Comparison of ENCODE assay signal across 1 cellular context in the genomic region with DNA sequence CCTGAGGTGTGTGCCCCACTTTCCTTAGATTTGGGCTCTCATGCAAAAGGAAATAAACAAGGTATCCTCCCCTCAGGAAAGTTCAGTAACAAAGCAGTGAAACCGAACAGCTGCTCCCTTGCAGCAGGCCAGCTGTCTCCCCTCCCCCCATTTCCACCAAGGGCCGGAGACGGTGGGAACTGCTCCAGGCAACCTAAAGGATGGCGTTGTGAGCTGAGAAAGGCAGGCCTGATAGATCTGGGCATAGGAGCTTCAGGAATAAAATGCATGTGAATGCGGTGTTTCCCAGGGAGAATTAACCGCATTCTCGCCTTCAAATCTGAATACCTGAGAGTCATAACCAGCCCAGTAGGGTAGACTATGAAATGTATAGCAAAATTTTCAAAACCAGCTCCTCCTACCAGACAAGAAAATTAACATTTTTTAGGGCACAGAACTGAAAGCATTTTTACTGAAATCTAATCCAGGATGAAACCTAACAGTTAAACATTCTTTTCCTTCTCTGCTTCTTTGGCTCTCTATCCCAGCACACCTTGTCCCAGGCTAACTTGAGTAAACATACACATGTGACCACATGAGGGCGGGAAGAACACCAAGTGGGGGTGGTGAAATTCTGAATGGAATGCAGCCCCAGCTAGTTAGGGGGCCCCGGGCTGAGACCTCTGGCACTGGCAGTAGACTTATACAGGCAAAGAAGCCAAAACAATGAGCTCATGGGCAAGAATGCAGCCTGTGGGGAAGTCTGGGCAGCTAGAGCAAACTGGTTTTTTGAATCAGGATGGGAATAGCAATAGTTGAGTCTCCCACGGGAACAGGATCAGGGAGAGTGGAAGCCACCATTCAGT.
TF ChIP-seq lines count a peak whose summit lies in the region.

No MANE protein-coding gene starts in this region.

TF ChIP-seq in K562, 482 proteins besides CTCF, POLR2A, EP300 and RAD21 (continued from another document and continues in another):
- TF ChIP-seq, protein P1, sequence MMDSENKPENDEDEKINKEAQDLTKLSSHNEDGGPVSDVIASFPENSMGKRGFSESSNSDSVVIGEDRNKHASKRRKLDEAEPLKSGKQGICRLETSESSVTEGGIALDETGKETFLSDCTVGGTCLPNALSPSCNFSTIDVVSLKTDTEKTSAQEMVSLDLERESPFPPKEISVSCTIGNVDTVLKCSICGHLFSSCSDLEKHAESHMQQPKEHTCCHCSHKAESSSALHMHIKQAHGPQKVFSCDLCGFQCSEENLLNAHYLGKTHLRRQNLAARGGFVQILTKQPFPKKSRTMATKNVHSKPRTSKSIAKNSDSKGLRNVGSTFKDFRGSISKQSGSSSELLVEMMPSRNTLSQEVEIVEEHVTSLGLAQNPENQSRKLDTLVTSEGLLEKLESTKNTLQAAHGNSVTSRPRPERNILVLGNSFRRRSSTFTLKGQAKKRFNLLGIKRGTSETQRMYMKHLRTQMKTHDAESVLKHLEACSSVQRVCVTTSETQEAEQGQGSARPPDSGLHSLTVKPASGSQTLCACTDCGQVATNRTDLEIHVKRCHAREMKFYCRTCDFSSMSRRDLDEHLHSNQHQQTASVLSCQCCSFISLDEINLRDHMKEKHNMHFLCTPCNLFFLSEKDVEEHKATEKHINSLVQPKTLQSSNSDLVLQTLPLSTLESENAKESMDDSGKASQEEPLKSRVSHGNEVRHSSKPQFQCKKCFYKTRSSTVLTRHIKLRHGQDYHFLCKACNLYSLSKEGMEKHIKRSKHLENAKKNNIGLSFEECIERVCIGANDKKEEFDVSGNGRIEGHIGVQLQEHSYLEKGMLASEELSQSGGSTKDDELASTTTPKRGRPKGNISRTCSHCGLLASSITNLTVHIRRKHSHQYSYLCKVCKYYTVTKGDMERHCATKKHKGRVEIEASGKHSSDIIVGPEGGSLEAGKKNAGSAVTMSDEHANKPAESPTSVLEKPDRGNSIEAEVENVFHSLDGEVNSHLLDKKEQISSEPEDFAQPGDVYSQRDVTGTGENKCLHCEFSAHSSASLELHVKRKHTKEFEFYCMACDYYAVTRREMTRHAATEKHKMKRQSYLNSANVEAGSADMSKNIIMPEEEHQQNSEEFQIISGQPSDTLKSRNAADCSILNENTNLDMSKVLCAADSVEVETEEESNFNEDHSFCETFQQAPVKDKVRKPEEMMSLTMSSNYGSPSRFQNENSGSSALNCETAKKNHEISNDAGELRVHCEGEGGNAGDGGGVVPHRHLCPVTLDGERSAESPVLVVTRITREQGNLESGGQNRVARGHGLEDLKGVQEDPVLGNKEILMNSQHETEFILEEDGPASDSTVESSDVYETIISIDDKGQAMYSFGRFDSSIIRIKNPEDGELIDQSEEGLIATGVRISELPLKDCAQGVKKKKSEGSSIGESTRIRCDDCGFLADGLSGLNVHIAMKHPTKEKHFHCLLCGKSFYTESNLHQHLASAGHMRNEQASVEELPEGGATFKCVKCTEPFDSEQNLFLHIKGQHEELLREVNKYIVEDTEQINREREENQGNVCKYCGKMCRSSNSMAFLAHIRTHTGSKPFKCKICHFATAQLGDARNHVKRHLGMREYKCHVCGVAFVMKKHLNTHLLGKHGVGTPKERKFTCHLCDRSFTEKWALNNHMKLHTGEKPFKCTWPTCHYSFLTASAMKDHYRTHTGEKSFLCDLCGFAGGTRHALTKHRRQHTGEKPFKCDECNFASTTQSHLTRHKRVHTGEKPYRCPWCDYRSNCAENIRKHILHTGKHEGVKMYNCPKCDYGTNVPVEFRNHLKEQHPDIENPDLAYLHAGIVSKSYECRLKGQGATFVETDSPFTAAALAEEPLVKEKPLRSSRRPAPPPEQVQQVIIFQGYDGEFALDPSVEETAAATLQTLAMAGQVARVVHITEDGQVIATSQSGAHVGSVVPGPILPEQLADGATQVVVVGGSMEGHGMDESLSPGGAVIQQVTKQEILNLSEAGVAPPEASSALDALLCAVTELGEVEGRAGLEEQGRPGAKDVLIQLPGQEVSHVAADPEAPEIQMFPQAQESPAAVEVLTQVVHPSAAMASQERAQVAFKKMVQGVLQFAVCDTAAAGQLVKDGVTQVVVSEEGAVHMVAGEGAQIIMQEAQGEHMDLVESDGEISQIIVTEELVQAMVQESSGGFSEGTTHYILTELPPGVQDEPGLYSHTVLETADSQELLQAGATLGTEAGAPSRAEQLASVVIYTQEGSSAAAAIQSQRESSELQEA (IDR thresholded peaks at IDR 0.05; ENCODE audit: low read depth): no peak
- TF ChIP-seq ZNF707 (CRISPR knock-in tag; conservative IDR thresholded peaks at IDR 0.05): no peak
- TF ChIP-seq MBD2 (IDR thresholded peaks at IDR 0.05; ENCODE audit: borderline replicate concordance, low read depth): no peak
- TF ChIP-seq, protein P2, sequence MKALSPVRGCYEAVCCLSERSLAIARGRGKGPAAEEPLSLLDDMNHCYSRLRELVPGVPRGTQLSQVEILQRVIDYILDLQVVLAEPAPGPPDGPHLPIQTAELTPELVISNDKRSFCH (CRISPR knock-in tag; IDR thresholded peaks at IDR 0.05): no peak
- TF ChIP-seq, protein P2 (tag; IDR thresholded peaks at IDR 0.05): no peak
- 0 out of 2 replicates have a peak, but pooled peaks have one; percentile 40 for TF ChIP-seq MYNN (IDR thresholded peaks at IDR 0.05)
- no peak for TF ChIP-seq MYNN (CRISPR knock-in tag; IDR thresholded peaks at IDR 0.05)
- peak; percentile 32; the same call in 1 of the 2 replicates for TF ChIP-seq L3MBTL2 (IDR thresholded peaks at IDR 0.05)
- TF ChIP-seq PTRF (tag; IDR thresholded peaks at IDR 0.05): no peak
- no peak for TF ChIP-seq ZNF561 (CRISPR knock-in tag; conservative IDR thresholded peaks at IDR 0.05)
- no peak for TF ChIP-seq GABPB2 (CRISPR knock-in tag; conservative IDR thresholded peaks at IDR 0.05)
- TF ChIP-seq, protein P3, sequence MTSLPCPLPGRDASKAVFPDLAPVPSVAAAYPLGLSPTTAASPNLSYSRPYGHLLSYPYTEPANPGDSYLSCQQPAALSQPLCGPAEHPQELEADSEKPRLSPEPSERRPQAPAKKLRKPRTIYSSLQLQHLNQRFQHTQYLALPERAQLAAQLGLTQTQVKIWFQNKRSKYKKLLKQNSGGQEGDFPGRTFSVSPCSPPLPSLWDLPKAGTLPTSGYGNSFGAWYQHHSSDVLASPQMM (CRISPR knock-in tag; IDR thresholded peaks at IDR 0.05): no peak
- TF ChIP-seq, protein P4, sequence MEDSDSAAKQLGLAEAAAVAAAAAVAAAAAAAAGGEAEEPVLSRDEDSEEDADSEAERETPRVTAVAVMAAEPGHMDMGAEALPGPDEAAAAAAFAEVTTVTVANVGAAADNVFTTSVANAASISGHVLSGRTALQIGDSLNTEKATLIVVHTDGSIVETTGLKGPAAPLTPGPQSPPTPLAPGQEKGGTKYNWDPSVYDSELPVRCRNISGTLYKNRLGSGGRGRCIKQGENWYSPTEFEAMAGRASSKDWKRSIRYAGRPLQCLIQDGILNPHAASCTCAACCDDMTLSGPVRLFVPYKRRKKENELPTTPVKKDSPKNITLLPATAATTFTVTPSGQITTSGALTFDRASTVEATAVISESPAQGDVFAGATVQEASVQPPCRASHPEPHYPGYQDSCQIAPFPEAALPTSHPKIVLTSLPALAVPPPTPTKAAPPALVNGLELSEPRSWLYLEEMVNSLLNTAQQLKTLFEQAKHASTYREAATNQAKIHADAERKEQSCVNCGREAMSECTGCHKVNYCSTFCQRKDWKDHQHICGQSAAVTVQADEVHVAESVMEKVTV (CRISPR knock-in tag; IDR thresholded peaks at IDR 0.05): no peak
- TF ChIP-seq SIN3A (IDR thresholded peaks at IDR 0.05; ENCODE audit: borderline replicate concordance in 2 of 2, control insufficient read depth in 1 of 2, low read depth in 2 of 2, low read length in 2 of 2): 0 out of 4 replicates have a peak, but pooled peaks of 1 of the 2 experiments have one; percentile 23
- TF ChIP-seq SMARCC2 (IDR thresholded peaks at IDR 0.05; ENCODE audit: low read depth): no peak
- no peak for TF ChIP-seq NELFE (IDR thresholded peaks at IDR 0.05; ENCODE audit: insufficient read depth, insufficient read length)
- no peak for TF ChIP-seq ZNF41 (CRISPR knock-in tag; conservative IDR thresholded peaks at IDR 0.05)
- TF ChIP-seq RNF2 (IDR thresholded peaks at IDR 0.05): no peak
- TF ChIP-seq, protein P5, sequence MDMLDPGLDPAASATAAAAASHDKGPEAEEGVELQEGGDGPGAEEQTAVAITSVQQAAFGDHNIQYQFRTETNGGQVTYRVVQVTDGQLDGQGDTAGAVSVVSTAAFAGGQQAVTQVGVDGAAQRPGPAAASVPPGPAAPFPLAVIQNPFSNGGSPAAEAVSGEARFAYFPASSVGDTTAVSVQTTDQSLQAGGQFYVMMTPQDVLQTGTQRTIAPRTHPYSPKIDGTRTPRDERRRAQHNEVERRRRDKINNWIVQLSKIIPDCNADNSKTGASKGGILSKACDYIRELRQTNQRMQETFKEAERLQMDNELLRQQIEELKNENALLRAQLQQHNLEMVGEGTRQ (CRISPR knock-in tag; IDR thresholded peaks at IDR 0.05): peak; percentile 67
- TF ChIP-seq ZNF445 (CRISPR knock-in tag; IDR thresholded peaks at IDR 0.05; ENCODE audit: low read depth): no peak
- no peak for TF ChIP-seq KDM4B (IDR thresholded peaks at IDR 0.05; ENCODE audit: borderline replicate concordance in 2 of 2, low read depth in 1 of 2)
- no peak for TF ChIP-seq YY1 (IDR thresholded peaks at IDR 0.05; ENCODE audit: borderline replicate concordance in 1 of 3, control insufficient read depth in 1 of 3, extremely low read depth in 1 of 3, insufficient read depth in 3 of 3, insufficient read length in 1 of 3, insufficient replicate concordance in 2 of 3, low read depth in 1 of 3, low read length in 2 of 3)
- TF ChIP-seq ADNP (tag; IDR thresholded peaks at IDR 0.05): no peak
- no peak for TF ChIP-seq ZNF830 (CRISPR knock-in tag; IDR thresholded peaks at IDR 0.05)
- no peak for TF ChIP-seq U2AF1 (optimal IDR thresholded peaks at IDR 0.05; ENCODE audit: low read depth, low read length)
- TF ChIP-seq ELF4 (CRISPR knock-in tag; IDR thresholded peaks at IDR 0.05): 0 out of 2 replicates have a peak, but pooled peaks have one; percentile 6
- TF ChIP-seq, protein P6, sequence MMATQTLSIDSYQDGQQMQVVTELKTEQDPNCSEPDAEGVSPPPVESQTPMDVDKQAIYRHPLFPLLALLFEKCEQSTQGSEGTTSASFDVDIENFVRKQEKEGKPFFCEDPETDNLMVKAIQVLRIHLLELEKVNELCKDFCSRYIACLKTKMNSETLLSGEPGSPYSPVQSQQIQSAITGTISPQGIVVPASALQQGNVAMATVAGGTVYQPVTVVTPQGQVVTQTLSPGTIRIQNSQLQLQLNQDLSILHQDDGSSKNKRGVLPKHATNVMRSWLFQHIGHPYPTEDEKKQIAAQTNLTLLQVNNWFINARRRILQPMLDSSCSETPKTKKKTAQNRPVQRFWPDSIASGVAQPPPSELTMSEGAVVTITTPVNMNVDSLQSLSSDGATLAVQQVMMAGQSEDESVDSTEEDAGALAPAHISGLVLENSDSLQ (IDR thresholded peaks at IDR 0.05): no peak
- no peak for TF ChIP-seq ZNF263 (CRISPR knock-in tag; IDR thresholded peaks at IDR 0.05; ENCODE audit: borderline replicate concordance)
- TF ChIP-seq, protein P7, sequence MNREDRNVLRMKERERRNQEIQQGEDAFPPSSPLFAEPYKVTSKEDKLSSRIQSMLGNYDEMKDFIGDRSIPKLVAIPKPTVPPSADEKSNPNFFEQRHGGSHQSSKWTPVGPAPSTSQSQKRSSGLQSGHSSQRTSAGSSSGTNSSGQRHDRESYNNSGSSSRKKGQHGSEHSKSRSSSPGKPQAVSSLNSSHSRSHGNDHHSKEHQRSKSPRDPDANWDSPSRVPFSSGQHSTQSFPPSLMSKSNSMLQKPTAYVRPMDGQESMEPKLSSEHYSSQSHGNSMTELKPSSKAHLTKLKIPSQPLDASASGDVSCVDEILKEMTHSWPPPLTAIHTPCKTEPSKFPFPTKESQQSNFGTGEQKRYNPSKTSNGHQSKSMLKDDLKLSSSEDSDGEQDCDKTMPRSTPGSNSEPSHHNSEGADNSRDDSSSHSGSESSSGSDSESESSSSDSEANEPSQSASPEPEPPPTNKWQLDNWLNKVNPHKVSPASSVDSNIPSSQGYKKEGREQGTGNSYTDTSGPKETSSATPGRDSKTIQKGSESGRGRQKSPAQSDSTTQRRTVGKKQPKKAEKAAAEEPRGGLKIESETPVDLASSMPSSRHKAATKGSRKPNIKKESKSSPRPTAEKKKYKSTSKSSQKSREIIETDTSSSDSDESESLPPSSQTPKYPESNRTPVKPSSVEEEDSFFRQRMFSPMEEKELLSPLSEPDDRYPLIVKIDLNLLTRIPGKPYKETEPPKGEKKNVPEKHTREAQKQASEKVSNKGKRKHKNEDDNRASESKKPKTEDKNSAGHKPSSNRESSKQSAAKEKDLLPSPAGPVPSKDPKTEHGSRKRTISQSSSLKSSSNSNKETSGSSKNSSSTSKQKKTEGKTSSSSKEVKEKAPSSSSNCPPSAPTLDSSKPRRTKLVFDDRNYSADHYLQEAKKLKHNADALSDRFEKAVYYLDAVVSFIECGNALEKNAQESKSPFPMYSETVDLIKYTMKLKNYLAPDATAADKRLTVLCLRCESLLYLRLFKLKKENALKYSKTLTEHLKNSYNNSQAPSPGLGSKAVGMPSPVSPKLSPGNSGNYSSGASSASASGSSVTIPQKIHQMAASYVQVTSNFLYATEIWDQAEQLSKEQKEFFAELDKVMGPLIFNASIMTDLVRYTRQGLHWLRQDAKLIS (CRISPR knock-in tag; IDR thresholded peaks at IDR 0.05): no peak
- TF ChIP-seq GTF2F1 (IDR thresholded peaks at IDR 0.05; ENCODE audit: low read depth, low read length): no peak
- TF ChIP-seq NFIC (IDR thresholded peaks at IDR 0.05): no peak
- TF ChIP-seq, protein P8, sequence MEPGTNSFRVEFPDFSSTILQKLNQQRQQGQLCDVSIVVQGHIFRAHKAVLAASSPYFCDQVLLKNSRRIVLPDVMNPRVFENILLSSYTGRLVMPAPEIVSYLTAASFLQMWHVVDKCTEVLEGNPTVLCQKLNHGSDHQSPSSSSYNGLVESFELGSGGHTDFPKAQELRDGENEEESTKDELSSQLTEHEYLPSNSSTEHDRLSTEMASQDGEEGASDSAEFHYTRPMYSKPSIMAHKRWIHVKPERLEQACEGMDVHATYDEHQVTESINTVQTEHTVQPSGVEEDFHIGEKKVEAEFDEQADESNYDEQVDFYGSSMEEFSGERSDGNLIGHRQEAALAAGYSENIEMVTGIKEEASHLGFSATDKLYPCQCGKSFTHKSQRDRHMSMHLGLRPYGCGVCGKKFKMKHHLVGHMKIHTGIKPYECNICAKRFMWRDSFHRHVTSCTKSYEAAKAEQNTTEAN (CRISPR knock-in tag; IDR thresholded peaks at IDR 0.05): no peak
- TF ChIP-seq, protein P9, sequence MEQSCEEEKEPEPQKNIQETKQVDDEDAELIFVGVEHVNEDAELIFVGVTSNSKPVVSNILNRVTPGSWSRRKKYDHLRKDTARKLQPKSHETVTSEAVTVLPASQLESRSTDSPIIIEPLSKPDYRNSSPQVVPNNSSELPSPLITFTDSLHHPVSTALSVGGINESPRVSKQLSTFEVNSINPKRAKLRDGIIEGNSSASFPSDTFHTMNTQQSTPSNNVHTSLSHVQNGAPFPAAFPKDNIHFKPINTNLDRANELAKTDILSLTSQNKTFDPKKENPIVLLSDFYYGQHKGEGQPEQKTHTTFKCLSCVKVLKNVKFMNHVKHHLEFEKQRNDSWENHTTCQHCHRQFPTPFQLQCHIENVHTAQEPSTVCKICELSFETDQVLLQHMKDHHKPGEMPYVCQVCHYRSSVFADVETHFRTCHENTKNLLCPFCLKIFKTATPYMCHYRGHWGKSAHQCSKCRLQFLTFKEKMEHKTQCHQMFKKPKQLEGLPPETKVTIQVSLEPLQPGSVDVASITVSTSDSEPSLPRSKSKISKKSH (CRISPR knock-in tag; IDR thresholded peaks at IDR 0.05): no peak
- no peak for TF ChIP-seq NR2C2 (CRISPR knock-in tag; IDR thresholded peaks at IDR 0.05)
- no peak for TF ChIP-seq NR2C2 (tag; IDR thresholded peaks at IDR 0.05)
- no peak for TF ChIP-seq BRCA1 (IDR thresholded peaks at IDR 0.05)
- no peak for TF ChIP-seq BRCA1 (CRISPR knock-in tag; IDR thresholded peaks at IDR 0.05)
